Comparison of ENCODE assay signal across 10 cellular contexts in the genomic region with DNA sequence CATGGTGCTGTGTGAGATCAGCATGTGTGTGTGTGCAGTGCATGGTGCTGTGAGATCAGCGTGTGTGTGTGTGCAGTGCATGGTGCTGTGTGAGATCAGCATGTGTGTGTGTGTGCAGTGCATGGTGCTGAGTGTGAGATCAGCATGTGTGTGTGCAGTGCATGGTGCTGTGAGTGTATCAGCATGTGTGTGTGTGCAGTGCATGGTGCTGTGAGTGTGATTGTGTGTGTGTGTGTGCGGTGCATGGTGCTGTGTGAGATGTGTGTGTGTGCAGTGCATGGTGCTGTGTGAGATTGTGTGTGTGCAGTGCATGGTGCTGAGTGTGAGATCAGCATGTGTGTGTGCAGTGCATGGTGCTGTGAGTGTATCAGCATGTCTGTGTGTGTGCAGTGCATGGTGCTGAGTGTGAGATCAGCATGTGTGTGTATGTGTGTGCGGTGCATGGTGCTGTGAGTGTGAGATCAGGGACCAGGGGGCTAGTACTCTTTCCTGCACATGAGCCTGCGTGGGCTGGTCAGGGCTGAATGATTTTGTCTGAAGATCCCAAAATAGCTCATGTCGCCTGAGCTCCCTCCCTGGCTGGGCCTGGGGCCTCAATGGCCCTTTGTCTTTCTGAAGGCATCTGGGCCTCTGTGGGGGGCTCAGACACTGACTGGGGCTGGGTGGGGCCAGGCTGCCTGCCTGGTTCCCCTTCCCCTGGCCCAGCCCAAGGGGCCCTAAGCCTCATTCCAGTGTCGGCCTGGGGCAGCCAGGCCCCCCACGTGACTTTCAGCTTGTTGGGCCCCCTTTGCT. TPM values are rescaled to one million over a fixed set of nuclear protein-coding genes. Genes with fewer than 3 reads are reported as not detected.
DNase-seq lines count a peak whose midpoint lies in the region; FAIRE-seq and TF ChIP-seq lines count a peak whose summit lies in the region.
"Not testable (repeated sequence)": the region's sequence is repeated elsewhere in the genome, so short reads cannot be mapped to it uniquely, and the experiment has no call there.
"Had no signal": no experiment of that assay in that cellular context is flagged by ENCODE, and none has a peak within 500 bp of the region (broad histone marks: within the 10 kb centered on the region; RNA-seq: fewer than 3 reads in every experiment).

No MANE protein-coding gene starts in this region.

- H2BK15ac ChIP-seq in H1 (ENCODE audit: low read length) = peak overlapping the region; percentile 46; the same call in 1 of the 2 replicates

- H2BK12ac ChIP-seq in H1 (ENCODE audit: low read depth, low read length) = peak overlapping the region; percentile 96; the same call in 1 of the 2 replicates

- not testable (repeated sequence) for H3K79me1 ChIP-seq in H1 (ENCODE audit: low read depth, low read length)

- peaks cover 0 to 30% of the 10 kb centered on the region in 2 experiments; a peak in 1 of 3 replicates for H3K36me3 ChIP-seq in HEK293 (ENCODE audit: control insufficient read depth in 2 of 2, insufficient read depth in 1 of 2, low read length in 2 of 2)
- not testable (repeated sequence) for H3K36me3 ChIP-seq in SK-N-MC (ENCODE audit: insufficient read depth, low read length)
- peaks cover 0 to 14% (median 3%) of the 10 kb centered on the region in 4 experiments; a peak in 2 of 8 replicates for H3K36me3 ChIP-seq in H1 (ENCODE audit: control insufficient read depth in 2 of 4, insufficient read depth in 4 of 4, low read length in 3 of 4)
- H3K36me3 ChIP-seq in mesodermal cell (ENCODE audit: control insufficient read depth, insufficient read depth, low read length) = peaks cover 25% of the 10 kb centered on the region

- TF ChIP-seq CTCF in GM10248 (IDR thresholded peaks at IDR 0.05; ENCODE audit: control extremely low read depth, extremely low read depth, low read depth, missing control alignments); HEK293 (tag by site-specific recombination; IDR thresholded peaks at IDR 0.05); H1 (IDR thresholded peaks at IDR 0.05; ENCODE audit: control extremely low read depth in 1 of 3, insufficient read depth in 1 of 3, low read depth in 1 of 3, low read length in 3 of 3): not testable (repeated sequence)

- not testable (repeated sequence) for H3K9ac ChIP-seq in SK-N-MC (ENCODE audit: insufficient read length)
- peak overlapping the region in 1 of 4 experiments; percentile 57; a peak in 2 of 7 replicates for H3K9ac ChIP-seq in H1 (replicated peaks in 1 of 4; ENCODE audit: extremely low read depth in 1 of 4, low read depth in 3 of 4, low read length in 3 of 4)

- not testable (repeated sequence) for TF ChIP-seq POLR2A in H1 (IDR thresholded peaks at IDR 0.05; ENCODE audit: control extremely low read depth in 1 of 2, low read depth in 2 of 2, low read length in 2 of 2)

- peak overlapping the region; percentile 21 to 61; a peak in 3 of 4 replicates for H3K4me2 ChIP-seq in H1 (ENCODE audit: insufficient read depth in 1 of 2, low read depth in 2 of 2, low read length in 2 of 2)

- H3K4me1 ChIP-seq in HEK293 (ENCODE audit: control insufficient read depth, insufficient read depth, low read length) = not testable (repeated sequence)
- H3K4me1 ChIP-seq in H1 (replicated peaks in 1 of 4; ENCODE audit: control insufficient read depth in 3 of 4, insufficient read depth in 4 of 4, low read length in 3 of 4) (peaks cover 0 to 35% (median 14%) of the 10 kb centered on the region in 4 experiments; a peak in 6 of 7 replicates), mesodermal cell (ENCODE audit: control insufficient read depth, insufficient read depth, low read length, poor library complexity, severe bottlenecking) (peaks cover 22% of the 10 kb centered on the region)

- H4K8ac ChIP-seq in H1 (ENCODE audit: extremely low read depth, insufficient read depth, low read length) = not testable (repeated sequence)

- H3K56ac ChIP-seq in H1 (replicated peaks; ENCODE audit: insufficient read length, low read depth, low read length) = not testable (repeated sequence)

- H3K9me3 ChIP-seq in HEK293 (ENCODE audit: control insufficient read depth, insufficient read depth, low read depth, low read length); SK-N-MC (ENCODE audit: low read depth, low read length); H1 (ENCODE audit: insufficient read depth in 2 of 2, low read depth in 1 of 2, low read length in 1 of 2); mesodermal cell (ENCODE audit: control insufficient read depth, low read length): not testable (repeated sequence)

- not testable (repeated sequence) for H3K14ac ChIP-seq in H1 (ENCODE audit: insufficient read length)

- H2BK120ac ChIP-seq in H1 (replicated peaks; ENCODE audit: low read depth, low read length) = not testable (repeated sequence)

- peaks cover 0 to 16% (median 13%) of the 10 kb centered on the region in 4 experiments; a peak in 5 of 7 replicates for H3K27me3 ChIP-seq in H1 (replicated peaks in 1 of 4; ENCODE audit: control insufficient read depth in 3 of 4, extremely low read depth in 1 of 4, insufficient read depth in 3 of 4, low read length in 3 of 4)

- DNase-seq in GM10248 (ENCODE audit: extremely low spot score) = peak; percentile 52
- not testable (repeated sequence) for DNase-seq in SK-N-MC (ENCODE audit: low read depth, low spot score); H1 (ENCODE audit: low read depth in 1 of 2, low spot score in 2 of 2)

- H4K20me1 ChIP-seq in H1 (replicated peaks in 1 of 2; ENCODE audit: control insufficient read depth in 1 of 2, insufficient read depth in 2 of 2, low read length in 2 of 2) = peaks cover 14 to 43% of the 10 kb centered on the region in 2 experiments

- H2BK5ac ChIP-seq in H1 (ENCODE audit: low read depth, low read length) = peak overlapping the region; percentile 61; the same call in 1 of the 2 replicates

- not testable (repeated sequence) for H2AFZ ChIP-seq in H1 (ENCODE audit: low read length)

- CTCF ChIA-PET in GM10248 (lab: Yijun Ruan, JAX) = interaction anchor here (0.6 to 4.0 kb wide), 13 partner anchors 9 to 261 kb away, joined by 3 to 43 read pairs (median 9); a partner anchor contains a TSS
- CTCF ChIA-PET in HEK293 (lab: Yijun Ruan, JAX) = interaction anchor here (0.6 to 1.3 kb wide), 2 partner anchors 35 to 55 kb away, joined by 3 to 4 read pairs; no protein-coding TSS in a partner anchor
- CTCF ChIA-PET in H1 (lab: Charles Lee; ENCODE audit: partially characterized antibody) = interaction anchor here (0.8 to 4.5 kb wide), 10 partner anchors 15 to 371 kb away, joined by 3 to 60 read pairs (median 4); a partner anchor contains a TSS

- H4K5ac ChIP-seq in H1 (ENCODE audit: insufficient read length, low read depth, low read length) = peak overlapping the region; percentile 76

- H3K79me2 ChIP-seq in H1 (ENCODE audit: control insufficient read depth in 1 of 2, insufficient read depth in 2 of 2, low read length in 2 of 2) = not testable (repeated sequence)

- WGBS in H1 (ENCODE audit: extremely low coverage in 1 of 2, insufficient coverage in 1 of 2, insufficient read length in 1 of 2, insufficient replicate concordance in 2 of 2, low coverage in 1 of 2, low lambda C conversion rate in 2 of 2, missing lambda C conversion rate in 1 of 2), 2 experiments = 71% methylated on average over 5 of the region's 7 CpGs; no CpG with 5 or more reads in 1 of the 2 experiments
- 57 to 69% methylated on average over 4 to 7 of the region's 7 CpGs for WGBS in mesodermal cell (ENCODE audit: insufficient coverage in 2 of 2), 2 experiments

- peak overlapping the region; percentile 75 for H3K18ac ChIP-seq in H1 (ENCODE audit: extremely low read depth, low read length)

- H3K4me3 ChIP-seq in HEK293 (ENCODE audit: low read depth, low read length); SK-N-MC; H1 (ENCODE audit: extremely low read depth in 1 of 4, insufficient read depth in 2 of 4, low read depth in 3 of 4, low read length in 4 of 4); mesodermal cell (ENCODE audit: extremely low read depth, insufficient read depth, low read length, poor library complexity, severe bottlenecking): not testable (repeated sequence)

- POLR2A ChIA-PET in GM10248 (lab: Yijun Ruan, JAX) = not testable (repeated sequence)
- POLR2A ChIA-PET in HEK293 (lab: Yijun Ruan, JAX) (interaction anchor here (1.3 kb wide), 1 partner anchor 30 kb away, joined by 3 read pairs; no protein-coding TSS in a partner anchor), H1 (lab: Charles Lee; ENCODE audit: partially characterized antibody) (interaction anchor here (0.6 to 10.9 kb wide), 18 partner anchors 9 to 474 kb away, joined by 3 to 245 read pairs (median 4); a partner anchor contains a TSS)

- peak overlapping the region; percentile 94 for H2BK20ac ChIP-seq in H1 (ENCODE audit: low read length)

- not testable (repeated sequence) for H3K27ac ChIP-seq in HEK293 (ENCODE audit: extremely low read depth, low read depth, low read length); H1 (ENCODE audit: low read depth, low read length)
- H3K27ac ChIP-seq in SK-N-MC (peak overlapping the region; percentile 50; the same call in 1 of the 2 replicates), mesodermal cell (ENCODE audit: low read depth, low read length, severe bottlenecking) (peak overlapping the region; percentile 16), temporal lobe (ENCODE audit: low read depth, low read length) (peak overlapping the region; percentile 62)

- H3K4ac ChIP-seq in H1 (replicated peaks; ENCODE audit: insufficient read length, low read depth, low read length) = peak overlapping the region; percentile 94

- not testable (repeated sequence) for TF ChIP-seq RAD21 in H1 (IDR thresholded peaks at IDR 0.05 in 1 of 2, conservative IDR thresholded peaks at IDR 0.05 in 1 of 2; ENCODE audit: low read depth in 2 of 2, low read length in 2 of 2)

- H2AK5ac ChIP-seq in H1 (ENCODE audit: low read depth, low read length) = peak overlapping the region; percentile 100

- not testable (repeated sequence) for TF ChIP-seq EP300 in H1 (IDR thresholded peaks at IDR 0.05; ENCODE audit: borderline replicate concordance in 1 of 2, low read depth in 2 of 2, low read length in 2 of 2)

- H3K23ac ChIP-seq in H1 (ENCODE audit: insufficient read length) = peak overlapping the region; percentile 52

- H4K91ac ChIP-seq in H1 (replicated peaks; ENCODE audit: insufficient read length, low read length) = peak overlapping the region; percentile 96

- not testable (repeated sequence) for H3K23me2 ChIP-seq in H1 (ENCODE audit: low read depth, low read length)

- FAIRE-seq in H1 (lab: Jason Lieb, UNC) = not testable (repeated sequence)

RNA-seq across cellular contexts. Expression of a gene that starts 11.1 kb away (rescaled TPM):
- total RNA-seq in H1 (2021; fragmentation: NEBNext Ultra II Directional; extraction: Animal tissue kit (Norgen Biotek cat#: 25700)) = 155 and 162 TPM in 2 replicates
- polyA plus RNA-seq in H1 (2011; rRNA removed) = 52.3 and 104 TPM in 2 replicates
- polyA plus RNA-seq in H1 (2011; cell fraction: cytosol; rRNA removed) = 82.7 TPM
- polyA plus RNA-seq in H1 (2011; cell fraction: nucleus; rRNA removed) = 556 TPM
- polyA plus RNA-seq in H1 (2012, experiment 1 of 2) = 93.3 to 153 TPM (median 143 TPM) in 4 replicates
- polyA plus RNA-seq in H1 (2012, experiment 2 of 2) = 95.8 TPM
- polyA plus RNA-seq in H1 (2013, experiment 1 of 2) = 113 TPM
- 84.3 TPM for polyA plus RNA-seq in H1 (2013, experiment 2 of 2)
- 35.4 and 47.0 TPM in 2 replicates for polyA minus RNA-seq in H1 (2011; rRNA and poly(A)+ RNA removed)
- polyA minus RNA-seq in H1 (2011; cell fraction: cytosol; rRNA and poly(A)+ RNA removed) = 94.9 TPM
- polyA minus RNA-seq in H1 (2011; cell fraction: nucleus; rRNA and poly(A)+ RNA removed) = 130 TPM
- 116 TPM for polyA plus RNA-seq in mesodermal cell (2013, experiment 1 of 2)
- 88.7 TPM for polyA plus RNA-seq in mesodermal cell (2013, experiment 2 of 2)
- 63.9 TPM for total RNA-seq in temporal lobe

RNA-seq across cellular contexts. Expression of a gene that starts 17.8 kb away (rescaled TPM):
- 27.7 and 29.3 TPM in 2 replicates for total RNA-seq in H1 (2021; fragmentation: NEBNext Ultra II Directional; extraction: Animal tissue kit (Norgen Biotek cat#: 25700))
- polyA plus RNA-seq in H1 (2011; rRNA removed) = 121 and 123 TPM in 2 replicates
- polyA plus RNA-seq in H1 (2011; cell fraction: cytosol; rRNA removed) = 83.6 TPM
- 56.0 TPM for polyA plus RNA-seq in H1 (2011; cell fraction: nucleus; rRNA removed)
- polyA plus RNA-seq in H1 (2012, experiment 1 of 2) = 15.3 to 54.0 TPM (median 48.7 TPM) in 4 replicates
- 32.5 TPM for polyA plus RNA-seq in H1 (2012, experiment 2 of 2)
- polyA plus RNA-seq in H1 (2013, experiment 1 of 2) = 35.2 TPM
- polyA plus RNA-seq in H1 (2013, experiment 2 of 2) = 36.8 TPM
- 6.5 and 11.0 TPM in 2 replicates for polyA minus RNA-seq in H1 (2011; rRNA and poly(A)+ RNA removed)
- 18.9 TPM for polyA minus RNA-seq in H1 (2011; cell fraction: cytosol; rRNA and poly(A)+ RNA removed)
- polyA minus RNA-seq in H1 (2011; cell fraction: nucleus; rRNA and poly(A)+ RNA removed) = 13.1 TPM
- 53.2 TPM for polyA plus RNA-seq in mesodermal cell (2013, experiment 1 of 2)
- polyA plus RNA-seq in mesodermal cell (2013, experiment 2 of 2) = 44.4 TPM
- total RNA-seq in temporal lobe = 3.4 TPM

RNA-seq across cellular contexts. Expression of a gene that starts 31.2 kb away (rescaled TPM):
- 1.2 and 2.8 TPM in 2 replicates for total RNA-seq in H1 (2021; fragmentation: NEBNext Ultra II Directional; extraction: Animal tissue kit (Norgen Biotek cat#: 25700))
- polyA plus RNA-seq in H1 (2011; rRNA removed) = 3.5 and 12.8 TPM in 2 replicates
- 8.3 TPM for polyA plus RNA-seq in H1 (2011; cell fraction: cytosol; rRNA removed)
- polyA plus RNA-seq in H1 (2011; cell fraction: nucleus; rRNA removed) = 14.5 TPM
- 1.1 to 1.7 TPM (median 1.3 TPM) in 3 of 4 replicates, not detected in the other for polyA plus RNA-seq in H1 (2012, experiment 1 of 2)
- polyA plus RNA-seq in H1 (2012, experiment 2 of 2) = 0.43 TPM
- 3.8 TPM for polyA plus RNA-seq in H1 (2013, experiment 1 of 2)
- polyA plus RNA-seq in H1 (2013, experiment 2 of 2) = 3.2 TPM
- not detected in 2 replicates for polyA minus RNA-seq in H1 (2011; rRNA and poly(A)+ RNA removed)
- polyA minus RNA-seq in H1 (2011; cell fraction: cytosol; rRNA and poly(A)+ RNA removed) = 4.5 TPM
- polyA minus RNA-seq in H1 (2011; cell fraction: nucleus; rRNA and poly(A)+ RNA removed) = 3.4 TPM
- 59.5 TPM for polyA plus RNA-seq in mesodermal cell (2013, experiment 1 of 2)
- polyA plus RNA-seq in mesodermal cell (2013, experiment 2 of 2) = 35.5 TPM
- total RNA-seq in temporal lobe = 20.7 TPM
- polyA plus RNA-seq: IgD-negative memory B cell had no signal

RNA-seq across cellular contexts. Expression of a gene that starts 43.0 kb away (rescaled TPM):
- not detected in 2 replicates for total RNA-seq in H1 (2021; fragmentation: NEBNext Ultra II Directional; extraction: Animal tissue kit (Norgen Biotek cat#: 25700))
- polyA plus RNA-seq in H1 (2011; rRNA removed) = not detected in 2 replicates
- polyA plus RNA-seq in H1 (2011; cell fraction: cytosol; rRNA removed) = not detected
- polyA plus RNA-seq in H1 (2011; cell fraction: nucleus; rRNA removed) = not detected
- polyA plus RNA-seq in H1 (2012, experiment 1 of 2) = not detected in 4 replicates
- not detected for polyA plus RNA-seq in H1 (2012, experiment 2 of 2)
- 0.02 TPM for polyA plus RNA-seq in H1 (2013, experiment 1 of 2)
- not detected for polyA plus RNA-seq in H1 (2013, experiment 2 of 2)
- polyA minus RNA-seq in H1 (2011; rRNA and poly(A)+ RNA removed) = not detected in 2 replicates
- polyA minus RNA-seq in H1 (2011; cell fraction: cytosol; rRNA and poly(A)+ RNA removed) = not detected
- polyA minus RNA-seq in H1 (2011; cell fraction: nucleus; rRNA and poly(A)+ RNA removed) = 0.40 TPM
- not detected for polyA plus RNA-seq in mesodermal cell (2013, experiment 1 of 2)
- polyA plus RNA-seq in mesodermal cell (2013, experiment 2 of 2) = not detected
- total RNA-seq in temporal lobe = not detected
- total RNA-seq: CD8-positive, alpha-beta T cell; NCI-H460; Right ventricle myocardium superior had no signal
- polyA plus RNA-seq: IgD-negative memory B cell had no signal

RNA-seq across cellular contexts. Expression of a gene that starts 49.2 kb away (rescaled TPM):
- total RNA-seq in H1 (2021; fragmentation: NEBNext Ultra II Directional; extraction: Animal tissue kit (Norgen Biotek cat#: 25700)) = not detected in 2 replicates
- polyA plus RNA-seq in H1 (2011; rRNA removed) = not detected in 2 replicates
- not detected for polyA plus RNA-seq in H1 (2011; cell fraction: cytosol; rRNA removed)
- polyA plus RNA-seq in H1 (2011; cell fraction: nucleus; rRNA removed) = not detected
- polyA plus RNA-seq in H1 (2012, experiment 1 of 2) = 0.30 to 0.90 TPM (median 0.58 TPM) in 4 replicates
- 0.20 TPM for polyA plus RNA-seq in H1 (2012, experiment 2 of 2)
- polyA plus RNA-seq in H1 (2013, experiment 1 of 2) = not detected
- not detected for polyA plus RNA-seq in H1 (2013, experiment 2 of 2)
- not detected in 2 replicates for polyA minus RNA-seq in H1 (2011; rRNA and poly(A)+ RNA removed)
- polyA minus RNA-seq in H1 (2011; cell fraction: cytosol; rRNA and poly(A)+ RNA removed) = not detected
- not detected for polyA minus RNA-seq in H1 (2011; cell fraction: nucleus; rRNA and poly(A)+ RNA removed)
- polyA plus RNA-seq in mesodermal cell (2013, experiment 1 of 2) = not detected
- not detected for polyA plus RNA-seq in mesodermal cell (2013, experiment 2 of 2)
- 0.25 TPM for total RNA-seq in temporal lobe
- total RNA-seq: NCI-H460 had no signal
- polyA plus RNA-seq: IgD-negative memory B cell had no signal
